7 cellular contexts compared by ENCODE assay signal in genomic region chr16:88705076-88705684, GRCh38. TPM values are rescaled to one million over a fixed set of nuclear protein-coding genes. Genes with fewer than 3 reads are reported as not detected.
DNase-seq lines count a peak whose midpoint lies in the region; ATAC-seq and TF ChIP-seq lines count a peak whose summit lies in the region.
"Had no signal": no experiment of that assay in that cellular context is flagged by ENCODE, and none has a peak within 500 bp of the region (broad histone marks: within the 10 kb centered on the region; RNA-seq: fewer than 3 reads in every experiment).

No MANE protein-coding gene starts in this region.

- H3K27me3 Mint-ChIP-seq in naive thymus-derived CD8-positive, alpha-beta T cell = no peaks in the 10 kb centered on the region

- peak overlapping the region; percentile 56 for H3K4me3 ChIP-seq in astrocyte of the spinal cord (ENCODE audit: low read depth, low read length)

- ATAC-seq in naive thymus-derived CD8-positive, alpha-beta T cell = peak; percentile 7 to 17
- no peak for ATAC-seq in HG02884 (IDR thresholded peaks at IDR 0.05; ENCODE audit: unreplicated experiment)

- peaks cover 0 to 4% (median 0%) of the 10 kb centered on the region in 3 donors for H3K36me3 Mint-ChIP-seq in naive thymus-derived CD8-positive, alpha-beta T cell

- no peaks in the 10 kb centered on the region for H3K9me3 Mint-ChIP-seq in naive thymus-derived CD8-positive, alpha-beta T cell

- H3K4me3 Mint-ChIP-seq in naive thymus-derived CD8-positive, alpha-beta T cell = peak overlapping the region; percentile 93 to 99 (median 96)

- POLR2A ChIA-PET in naive thymus-derived CD8-positive, alpha-beta T cell (lab: Charles Lee) = interaction anchor here (0.7 to 8.7 kb wide), 17 partner anchors 9 to 89 kb away, joined by 3 to 100 read pairs (median 3); partner anchors contain the start of gene MVD

- peaks cover 24 to 65% (median 57%) of the 10 kb centered on the region in 4 donors for H3K4me1 Mint-ChIP-seq in naive thymus-derived CD8-positive, alpha-beta T cell

- in situ Hi-C loops in astrocyte of the spinal cord (cut with HindIII; ENCODE audit: low sequenced_read_pairs) = no loop called here

- DNase-seq in SKM-1 treated with dmso at 0.1 percent for 144 hours (lab: John Stamatoyannopoulos, UW; ENCODE audit: unreplicated experiment) = peak; percentile 18
- DNase-seq in SKM-1 (lab: John Stamatoyannopoulos, UW; ENCODE audit: unreplicated experiment) = no peak
- DNase-seq in astrocyte of the spinal cord (ENCODE audit: low read depth, low spot score) = no peak
- DNase-seq in naive thymus-derived CD8-positive, alpha-beta T cell = peak in 7 of 10 donors; percentile 46 to 63 (median 56)
- DNase-seq in NCI-H446 (lab: John Stamatoyannopoulos, UW) = no peak

- peak overlapping the region; percentile 88 to 100 (median 96) for H3K27ac Mint-ChIP-seq in naive thymus-derived CD8-positive, alpha-beta T cell

- no peak for TF ChIP-seq CTCF in astrocyte of the spinal cord (IDR thresholded peaks at IDR 0.05; ENCODE audit: low read depth, low read length)

RNA-seq across cellular contexts. Expression of gene RNF166, which starts 1.0 kb away (rescaled TPM):
- 100 to 1,000 TPM; 209 to 230 TPM for total RNA-seq in naive thymus-derived CD8-positive, alpha-beta T cell
- 100 to 1,000 TPM in 2 of 3 donors, 10 to 100 TPM in 1; 79.4 to 104 (median 101) TPM for polyA plus RNA-seq in naive thymus-derived CD8-positive, alpha-beta T cell

RNA-seq across cellular contexts. Expression of gene CTU2, which starts 1.1 kb away (rescaled TPM):
- total RNA-seq in naive thymus-derived CD8-positive, alpha-beta T cell = 10 to 100 TPM; 28.7 to 31.5 TPM
- 10 to 100 TPM; 16.9 to 21.9 (median 19.0) TPM for polyA plus RNA-seq in naive thymus-derived CD8-positive, alpha-beta T cell

RNA-seq across cellular contexts. Expression of gene SNAI3, which starts 18.9 kb away (rescaled TPM):
- 1 to 10 TPM; 2.3 to 2.5 TPM for total RNA-seq in naive thymus-derived CD8-positive, alpha-beta T cell
- 1 to 10 TPM; 3.3 to 6.1 (median 5.3) TPM for polyA plus RNA-seq in naive thymus-derived CD8-positive, alpha-beta T cell
- total RNA-seq: Daoy had no signal

RNA-seq across cellular contexts. Expression of gene MVD, which starts 42.3 kb away (rescaled TPM):
- 10 to 100 TPM; 40.2 to 42.7 TPM for total RNA-seq in naive thymus-derived CD8-positive, alpha-beta T cell
- 10 to 100 TPM; 14.4 to 20.4 (median 18.5) TPM for polyA plus RNA-seq in naive thymus-derived CD8-positive, alpha-beta T cell

RNA-seq across cellular contexts. Expression of gene CYBA, which starts 54.3 kb away (rescaled TPM):
- total RNA-seq in naive thymus-derived CD8-positive, alpha-beta T cell = 100 to 1,000 TPM; 231 to 235 TPM
- 100 to 1,000 TPM; 625 to 787 (median 649) TPM for polyA plus RNA-seq in naive thymus-derived CD8-positive, alpha-beta T cell

Comparison
In these comparisons a context has a peak if more than half of its experiments do, and no peak if none do; other contexts are left out.
1. DNase-seq: peak in SKM-1 treated with dmso at 0.1 percent for 144 hours (single experiment) and naive thymus-derived CD8-positive, alpha-beta T cell (7 of 10); none in SKM-1 (single experiment), astrocyte of the spinal cord (single experiment) and NCI-H446 (0 of 2).